10 cellular contexts compared by ENCODE assay signal in the genomic region with DNA sequence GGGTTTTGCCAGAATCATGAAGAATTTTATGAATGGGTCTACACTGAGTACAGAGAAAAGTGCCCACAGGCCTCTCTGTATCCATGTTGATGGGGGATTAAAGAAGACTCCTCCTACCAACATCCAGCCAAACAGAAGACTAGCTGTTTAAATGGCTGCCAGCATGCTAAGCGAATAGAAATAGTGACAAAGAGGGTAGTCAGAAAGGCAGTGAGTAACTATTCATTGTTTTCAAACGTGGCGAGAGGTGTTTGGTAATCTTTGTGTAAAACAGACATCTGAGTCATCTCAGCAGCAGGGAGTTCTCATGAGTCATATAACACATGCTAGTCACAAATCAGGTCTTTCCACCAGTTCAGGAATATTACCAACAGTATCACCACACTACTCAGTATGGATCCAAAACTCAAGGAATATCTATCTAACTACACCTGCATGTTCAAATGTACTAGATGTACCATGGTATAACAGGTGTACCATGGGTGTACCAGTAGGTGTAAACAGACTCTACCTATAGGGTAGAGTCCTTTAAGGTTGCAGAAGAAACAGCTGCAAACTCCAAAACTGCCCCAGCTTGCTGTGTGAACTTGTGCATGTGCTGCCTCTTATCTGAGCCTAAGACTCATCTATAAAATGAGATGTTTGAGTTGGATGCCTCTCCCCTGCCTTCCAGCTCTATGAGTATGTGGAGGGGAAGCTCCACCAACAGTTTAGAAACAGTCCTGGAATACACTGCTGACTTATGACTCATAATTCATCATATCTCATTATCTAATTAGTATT.
DNase-seq lines count a peak whose midpoint lies in the region; ATAC-seq and TF ChIP-seq lines count a peak whose summit lies in the region.
"Had no signal": no experiment of that assay in that cellular context is flagged by ENCODE, and none has a peak within 500 bp of the region (broad histone marks: within the 10 kb centered on the region; RNA-seq: fewer than 3 reads in every experiment).

No MANE protein-coding gene starts in this region.

- intact Hi-C loops in adrenal gland (cut with DNase I): no loop called here

- no peak for TF ChIP-seq CTCF in AG09309 (IDR thresholded peaks at IDR 0.05; ENCODE audit: control insufficient read depth, insufficient read depth, low read depth, low read length, missing control alignments)
- no peak for TF ChIP-seq CTCF in adrenal gland (IDR thresholded peaks at IDR 0.05)

- DNase-seq in AG09309 (ENCODE audit: low read depth) (peak; percentile 97), HPDE6-E6E7 (ENCODE audit: extremely low spot score) (peak; percentile 93), adrenal gland (peak in 5 of 7 donors; percentile 34 to 68 (median 50)), lung microvascular endothelial cell (ENCODE audit: low read depth in 2 of 2) (peak; percentile 2 to 90), mesenteric fat pad (ENCODE audit: low spot score) (no peak)
- no peak for DNase-seq in stimulated activated naive CD4-positive, alpha-beta T cell treated with Interleukin-2 at 50 U/mL for 16 hours (lab: John Stamatoyannopoulos, UW)
- DNase-seq: NCI-H1694 treated with DMSO at 0.1 percent for 48 hours had no signal

- H3K27ac ChIP-seq in adrenal gland: peak overlapping the region in 3 of 5 donors; percentile 43 to 73 (median 72)
- H3K27ac ChIP-seq: parathyroid adenoma had no signal

- ATAC-seq in HG03521 (IDR thresholded peaks at IDR 0.05; ENCODE audit: unreplicated experiment) (no peak), GM21526 (IDR thresholded peaks at IDR 0.05; ENCODE audit: low FRiP score, unreplicated experiment) (no peak)

- peaks cover 0 to 12% of the 10 kb centered on the region in 2 donors for H3K4me1 ChIP-seq in adrenal gland (replicated peaks in 1 of 2)
- H3K4me1 ChIP-seq: parathyroid adenoma had no signal

- no peaks in the 10 kb centered on the region for H3K36me3 ChIP-seq in adrenal gland (replicated peaks in 1 of 2)

- peak in 1 of 2 donors; percentile 23 for TF ChIP-seq POLR2A in adrenal gland (IDR thresholded peaks at IDR 0.05)

- no peak overlapping the region for H3K4me3 ChIP-seq in AG09309 (ENCODE audit: control insufficient read depth, low read depth, low read length)
- H3K4me3 ChIP-seq in adrenal gland: no peak overlapping the region

- no peaks in the 10 kb centered on the region for H3K9me3 ChIP-seq in adrenal gland (replicated peaks in 1 of 3)

- WGBS in adrenal gland, 4 donors: 28 to 44% (median 33%) methylated on average over 3 of the region's 3 CpGs

- H3K27me3 ChIP-seq in adrenal gland: no peaks in the 10 kb centered on the region

Comparison
In these comparisons a context has a peak if more than half of its experiments do, and no peak if none do; other contexts are left out.
1. DNase-seq: peak in AG09309 (single experiment), HPDE6-E6E7 (single experiment), adrenal gland (5 of 7) and lung microvascular endothelial cell (2 of 2); none in stimulated activated naive CD4-positive, alpha-beta T cell treated with Interleukin-2 at 50 U/mL for 16 hours (single experiment) and mesenteric fat pad (single experiment).